Comparison of ENCODE assay signal across 7 cellular contexts in the genomic region with DNA sequence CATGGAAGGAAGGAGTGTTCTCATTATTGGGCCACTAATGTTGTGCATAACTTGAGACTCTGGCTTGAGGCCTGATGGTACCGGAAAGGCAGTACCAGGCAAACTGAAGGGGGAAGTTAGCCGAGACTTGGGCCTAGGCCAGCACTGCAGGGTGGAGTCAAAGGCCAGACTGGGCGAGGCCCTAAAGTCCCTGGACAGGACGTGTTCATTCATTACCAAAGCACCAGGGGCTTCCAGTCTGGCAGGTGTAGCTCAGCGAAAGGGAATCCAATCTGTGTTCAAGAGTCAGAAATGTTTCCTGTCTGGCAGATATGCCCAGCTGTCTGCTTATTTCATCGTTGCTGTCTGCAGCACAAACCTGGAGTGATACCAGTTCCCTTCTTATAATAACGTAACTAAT. TPM values are rescaled to one million over a fixed set of nuclear protein-coding genes. Genes with fewer than 3 reads are reported as not detected.
DNase-seq lines count a peak whose midpoint lies in the region; ATAC-seq and TF ChIP-seq lines count a peak whose summit lies in the region.

No MANE protein-coding gene starts in this region.

- H3K4me3 Mint-ChIP-seq in activated B cell treated with CpG ODN at 0.5 μM for 24 hours (peak overlapping the region; percentile 5), natural killer cell (no peak overlapping the region)

- TF ChIP-seq EP300 in transverse colon (IDR thresholded peaks at IDR 0.05; ENCODE audit: low read depth), result no peak

- no peak overlapping the region for H3K4me3 ChIP-seq in transverse colon

- CTCF ChIA-PET in activated B cell treated with CpG ODN at 0.5 μM for 24 hours (lab: Charles Lee), result no interaction called here

- no peaks in the 10 kb centered on the region for H3K9me3 Mint-ChIP-seq in activated B cell treated with CpG ODN at 0.5 μM for 24 hours
- H3K9me3 Mint-ChIP-seq in activated naive CD4-positive, alpha-beta T cell treated with anti-CD3 and anti-CD28 coated beads, Interleukin-2, amount 50 U/mL, for 72 hours, result no peaks in the 10 kb centered on the region
- H3K9me3 Mint-ChIP-seq in natural killer cell, result no peaks in the 10 kb centered on the region

- no peaks in the 10 kb centered on the region for H3K27me3 Mint-ChIP-seq in activated B cell treated with CpG ODN at 0.5 μM for 24 hours
- no peaks in the 10 kb centered on the region for H3K27me3 Mint-ChIP-seq in natural killer cell (ENCODE audit: low read depth in 2 of 2)

- DNase-seq in HUDEP-2 (lab: John Stamatoyannopoulos, UW; ENCODE audit: unreplicated experiment in 76 of 76) (peak in 69 of 76 experiments; percentile 6 to 79 (median 58)), activated B cell treated with CpG ODN at 0.5 μM for 24 hours (no peak), kidney tubule cell (ENCODE audit: low spot score) (peak; percentile 92), transverse colon (peak; percentile 86), natural killer cell (no peak)
- no peak for DNase-seq in activated naive CD4-positive, alpha-beta T cell treated with anti-CD3 and anti-CD28 coated beads, Interleukin-2, amount 50 U/mL, for 72 hours (ENCODE audit: low spot score in 2 of 2)

- TF ChIP-seq POLR2A in transverse colon (IDR thresholded peaks at IDR 0.05), result no peak

- H3K27me3 ChIP-seq in transverse colon, result no peaks in the 10 kb centered on the region

- peaks cover 0 to 21% (median 11%) of the 10 kb centered on the region in 4 donors for H3K4me1 ChIP-seq in transverse colon

- POLR2A ChIA-PET in activated B cell treated with CpG ODN at 0.5 μM for 24 hours (lab: Charles Lee), result interaction anchor here (1.8 kb wide), 1 partner anchor 35 kb away, joined by 9 read pairs; no protein-coding TSS in a partner anchor

- TF ChIP-seq CTCF in activated B cell treated with CpG ODN at 0.5 μM for 24 hours (IDR thresholded peaks at IDR 0.05) (no peak), transverse colon (IDR thresholded peaks at IDR 0.05) (no peak), natural killer cell (IDR thresholded peaks at IDR 0.05) (no peak)

- ATAC-seq in activated B cell treated with CpG ODN at 0.5 μM for 24 hours (ENCODE audit: low read depth), result peak; percentile 6
- ATAC-seq in activated naive CD4-positive, alpha-beta T cell treated with anti-CD3 and anti-CD28 coated beads, Interleukin-2, amount 50 U/mL, for 72 hours, result no peak
- ATAC-seq in GM18858 (IDR thresholded peaks at IDR 0.05; ENCODE audit: unreplicated experiment), result no peak
- ATAC-seq in natural killer cell, result no peak

- intact Hi-C loops in activated B cell treated with CpG ODN at 0.5 μM for 24 hours (cut with micrococcal nuclease), result loop anchor here (10.0 kb wide), 1 partner anchor 440 kb away; a partner anchor contains a TSS
- intact Hi-C loops in transverse colon (cut with DNase I; ENCODE audit: low total_unique reads), result no loop called here
- intact Hi-C loops in natural killer cell (cut with micrococcal nuclease), result no loop called here

- in situ Hi-C loops in transverse colon (cut with MboI; ENCODE audit: low pct_ligation_motif_present in 1 of 4, low pct_unique_long_range_greater_than_20kb in 1 of 4, low sequenced_read_pairs in 3 of 4), result no loop called here

- 12 to 21% methylated on average over 3 to 7 of the region's 7 CpGs for WGBS in transverse colon (ENCODE audit: low coverage in 1 of 2), 2 donors

- H3K27ac Mint-ChIP-seq in activated B cell treated with CpG ODN at 0.5 μM for 24 hours, result peak overlapping the region; percentile 78
- H3K27ac Mint-ChIP-seq in activated naive CD4-positive, alpha-beta T cell treated with anti-CD3 and anti-CD28 coated beads, Interleukin-2, amount 50 U/mL, for 72 hours, result no peak overlapping the region
- no peak overlapping the region for H3K27ac Mint-ChIP-seq in natural killer cell

- H3K27ac ChIP-seq in transverse colon, result peak overlapping the region; percentile 46 to 53 (median 47)

- no peaks in the 10 kb centered on the region for H3K9me3 ChIP-seq in transverse colon

- H3K36me3 Mint-ChIP-seq in activated B cell treated with CpG ODN at 0.5 μM for 24 hours (ENCODE audit: low read depth), result no peaks in the 10 kb centered on the region
- H3K36me3 Mint-ChIP-seq in activated naive CD4-positive, alpha-beta T cell treated with anti-CD3 and anti-CD28 coated beads, Interleukin-2, amount 50 U/mL, for 72 hours, result peaks cover 0 to 4% of the 10 kb centered on the region in 2 donors
- H3K36me3 Mint-ChIP-seq in natural killer cell, result no peaks in the 10 kb centered on the region

- no peaks in the 10 kb centered on the region for H3K36me3 ChIP-seq in transverse colon

- H3K4me1 Mint-ChIP-seq in activated B cell treated with CpG ODN at 0.5 μM for 24 hours (peaks cover 34% of the 10 kb centered on the region), natural killer cell (peaks cover 0 to 7% of the 10 kb centered on the region in 2 donors)

RNA-seq across cellular contexts. Expression of a gene that starts 4.7 kb away (rescaled TPM):
- 147 and 156 TPM in 2 replicates for total RNA-seq in activated B cell treated with CpG ODN at 0.5 μM for 24 hours
- 10 to 100 TPM; 32.8 to 58.0 (median 41.4) TPM for total RNA-seq in transverse colon
- total RNA-seq in activated naive CD4-positive, alpha-beta T cell treated with anti-CD3 and anti-CD28 coated beads, Interleukin-2, amount 50 U/mL, for 72 hours, result 10 to 100 TPM; 48.7 to 51.2 TPM
- 100 to 1,000 TPM; 101 to 118 (median 115) TPM for total RNA-seq in natural killer cell

Comparison
In these comparisons a context has a peak if more than half of its experiments do, and no peak if none do; other contexts are left out.
1. DNase-seq: peak in HUDEP-2 (69 of 76), kidney tubule cell (single experiment) and transverse colon (single experiment); none in activated B cell treated with CpG ODN at 0.5 μM for 24 hours (single experiment), activated naive CD4-positive, alpha-beta T cell treated with anti-CD3 and anti-CD28 coated beads, Interleukin-2, amount 50 U/mL, for 72 hours (0 of 2) and natural killer cell (single experiment).